In genomic region chr6:72579865-72580264, GRCh38 we compare ENCODE assay signal across 12 cellular contexts. TPM values are rescaled to one million over a fixed set of nuclear protein-coding genes. Genes with fewer than 3 reads are reported as not detected.
A peak's percentile ranks its signal among the peaks of the same experiment; 100 is the strongest.
DNase-seq lines count a peak whose midpoint lies in the region; ATAC-seq, FAIRE-seq and TF ChIP-seq lines count a peak whose summit lies in the region.
"Had no signal": no experiment of that assay in that cellular context is flagged by ENCODE, and none has a peak within 500 bp of the region (broad histone marks: within the 10 kb centered on the region; RNA-seq: fewer than 3 reads in every experiment).

No MANE protein-coding gene starts in this region.

- TF ChIP-seq CTCF in fibroblast of villous mesenchyme (IDR thresholded peaks at IDR 0.05; ENCODE audit: insufficient read depth, low read depth, low read length) (no peak), OCI-LY7 (conservative IDR thresholded peaks at IDR 0.05; ENCODE audit: low read length) (no peak), prostate gland (IDR thresholded peaks at IDR 0.05) (no peak)

- ATAC-seq in GM19025 (IDR thresholded peaks at IDR 0.05; ENCODE audit: low read depth, unreplicated experiment): peak; percentile 63
- ATAC-seq in HG02623 (IDR thresholded peaks at IDR 0.05; ENCODE audit: unreplicated experiment): peak; percentile 63
- ATAC-seq in GM21723 (IDR thresholded peaks at IDR 0.05; ENCODE audit: unreplicated experiment): no peak
- ATAC-seq: activated T-helper 17 cell treated with anti-CD3 and anti-CD28 coated beads, Interleukin-2, amount 50 U/mL, for 72 hours had no signal

- DNase-seq in LHCN-M2 (ENCODE audit: low read depth): peak; percentile 29
- DNase-seq in fibroblast of villous mesenchyme (ENCODE audit: low read depth): peak; percentile 5
- DNase-seq in OCI-LY7 (ENCODE audit: low spot score): no peak
- DNase-seq in RCC 7860 (ENCODE audit: low spot score): no peak
- no peak for DNase-seq in prostate gland (ENCODE audit: low spot score)
- DNase-seq: stimulated activated CD4-positive, alpha-beta T cell treated with anti-CD3 and anti-CD28 coated beads, Interleukin-1b, Interleukin-23, amount 100 ng/mL, for 48 hours had no signal

- POLR2A ChIA-PET in OCI-LY7 (lab: Charles Lee): interaction anchor here (0.8 to 0.9 kb wide), 3 partner anchors 9 to 16 kb away, joined by 3 to 4 read pairs (median 3); no protein-coding TSS in a partner anchor

- CTCF ChIA-PET in OCI-LY7 (lab: Charles Lee; ENCODE audit: unreplicated experiment): no interaction called here

- TF ChIP-seq POLR2A in prostate gland (IDR thresholded peaks at IDR 0.05): no peak

- no peak overlapping the region for H2AFZ ChIP-seq in OCI-LY7 (ENCODE audit: low read length)
- H2AFZ ChIP-seq: parathyroid adenoma had no signal

- H3K36me3 ChIP-seq in OCI-LY7 (ENCODE audit: insufficient read depth, low read length) (no peaks in the 10 kb centered on the region), prostate gland (no peaks in the 10 kb centered on the region)

- H3K79me2 ChIP-seq in OCI-LY7 (ENCODE audit: insufficient read depth, low read depth, low read length): no peaks in the 10 kb centered on the region
- H3K79me2 ChIP-seq: parathyroid adenoma had no signal

- no peak for FAIRE-seq in RCC 7860 (lab: Jason Lieb, UNC)
- FAIRE-seq: H1 had no signal

- intact Hi-C loops in OCI-LY7 (cut with micrococcal nuclease; ENCODE audit: unreplicated experiment): loop anchor here (10.0 kb wide), 1 partner anchor 165 kb away; no protein-coding TSS in a partner anchor
- intact Hi-C loops in prostate gland (cut with DNase I): loop anchor here (1.0 kb wide), 1 partner anchor 168 kb away; no protein-coding TSS in a partner anchor

- no peaks in the 10 kb centered on the region for H3K27me3 ChIP-seq in prostate gland (replicated peaks; ENCODE audit: insufficient read depth)

- no peaks in the 10 kb centered on the region for H3K9me3 ChIP-seq in OCI-LY7 (ENCODE audit: low read length)
- no peaks in the 10 kb centered on the region for H3K9me3 ChIP-seq in prostate gland

- no TSS peak for BruUV-seq in OCI-LY7 (replicated peaks; lab: Mats Ljungman, UMichigan)

- H3K27ac ChIP-seq in OCI-LY7 (ENCODE audit: low read depth, low read length, poor library complexity, severe bottlenecking) (no peak overlapping the region), prostate gland (no peak overlapping the region)
- H3K27ac ChIP-seq: parathyroid adenoma had no signal

- no peaks in the 10 kb centered on the region for H3K4me1 ChIP-seq in OCI-LY7 (ENCODE audit: insufficient read depth, low read length, poor library complexity, severe bottlenecking)
- no peaks in the 10 kb centered on the region for H3K4me1 ChIP-seq in prostate gland (replicated peaks)
- H3K4me1 ChIP-seq: parathyroid adenoma had no signal

- no peaks in the 10 kb centered on the region for H3K9me2 ChIP-seq in OCI-LY7 (ENCODE audit: insufficient read depth, low read length)

- 81% methylated on average over 2 of the region's 2 CpGs for WGBS in prostate gland

- no peak overlapping the region for H3K4me2 ChIP-seq in OCI-LY7 (ENCODE audit: low read length)

- no peaks in the 10 kb centered on the region for H4K20me1 ChIP-seq in OCI-LY7 (ENCODE audit: insufficient read depth, low read length)

- H3K4me3 ChIP-seq in fibroblast of villous mesenchyme (ENCODE audit: low read depth, low read length) (no peak overlapping the region), OCI-LY7 (ENCODE audit: low read depth, low read length, poor library complexity, severe bottlenecking) (no peak overlapping the region), prostate gland (no peak overlapping the region)

RNA-seq across cellular contexts. Expression of gene KCNQ5, which starts 42.0 kb away (rescaled TPM):
- total RNA-seq in LHCN-M2 (2014; rRNA removed): 7.1 and 8.7 TPM in 2 replicates
- polyA plus RNA-seq in LHCN-M2 (2012): 1.6 TPM
- total RNA-seq in fibroblast of villous mesenchyme: 0.86 and 0.97 TPM in 2 replicates
- 15.1 and 29.7 TPM in 2 replicates for total RNA-seq in OCI-LY7 (2014; rRNA removed; shearing (Covaris generic))
- 25.8 and 26.1 TPM in 2 replicates for total RNA-seq in OCI-LY7 (2022)
- 1 to 10 TPM; 3.6 to 4.1 TPM for total RNA-seq in prostate gland

Comparison
In these comparisons a context has a peak if more than half of its experiments do, and no peak if none do; other contexts are left out.
1. DNase-seq: peak in LHCN-M2 (single experiment) and fibroblast of villous mesenchyme (single experiment); none in OCI-LY7 (single experiment), RCC 7860 (single experiment) and prostate gland (single experiment).